In the genomic region with DNA sequence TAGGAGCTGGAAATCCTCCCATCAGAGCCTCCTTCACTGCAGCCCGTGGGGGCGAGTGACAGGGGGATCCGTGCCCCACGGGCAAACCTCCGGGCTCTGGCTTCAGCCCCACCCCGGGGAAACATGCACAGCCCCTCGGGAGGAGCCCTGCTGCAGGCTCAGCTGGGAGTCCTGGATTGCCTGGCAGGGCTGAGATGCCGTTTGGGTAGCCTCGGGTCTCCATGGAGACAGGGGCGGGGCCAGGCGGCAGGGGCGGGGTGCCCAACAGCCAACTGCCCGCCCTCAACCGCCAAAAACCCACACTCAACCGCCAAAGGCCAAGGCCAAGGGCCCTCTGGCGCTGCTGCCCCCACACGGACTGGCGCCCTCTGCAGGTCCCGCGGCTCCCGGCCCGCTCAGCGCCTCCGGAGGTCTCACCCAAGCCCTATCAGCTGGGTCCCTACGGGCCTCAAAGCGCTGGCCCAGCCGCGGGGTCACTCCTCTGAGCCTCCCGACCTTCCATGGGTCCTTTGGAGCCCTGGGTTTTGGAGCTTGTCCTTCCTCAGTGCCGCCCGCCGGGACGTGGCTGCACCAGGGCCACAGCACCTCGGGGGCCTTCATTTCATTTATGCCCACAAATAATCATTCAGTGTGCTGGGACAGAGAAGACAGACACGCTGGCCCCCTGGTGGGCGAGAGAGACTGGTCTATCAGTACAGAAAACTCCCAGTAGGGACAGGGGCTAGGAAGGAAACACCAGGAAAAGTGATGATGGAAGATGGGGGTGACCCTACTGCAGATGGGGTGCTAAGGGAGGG, we compare ENCODE assay signal across 9 cellular contexts. TPM values are rescaled to one million over a fixed set of nuclear protein-coding genes. Genes with fewer than 3 reads are reported as not detected.
A peak's percentile ranks its signal among the peaks of the same experiment; 100 is the strongest.
DNase-seq lines count a peak whose midpoint lies in the region; ATAC-seq and TF ChIP-seq lines count a peak whose summit lies in the region.
"Had no signal": no experiment of that assay in that cellular context is flagged by ENCODE, and none has a peak within 500 bp of the region (broad histone marks: within the 10 kb centered on the region; RNA-seq: fewer than 3 reads in every experiment).

No MANE protein-coding gene starts in this region.

- H3K4me3 ChIP-seq in endodermal cell (ENCODE audit: low read length) = no peak overlapping the region

- peaks cover 12% of the 10 kb centered on the region for H3K9me3 ChIP-seq in endodermal cell (ENCODE audit: control insufficient read depth, low read length)
- H3K9me3 ChIP-seq: Caco-2 had no signal

- H3K4me1 Mint-ChIP-seq in endodermal cell = peaks cover 21% of the 10 kb centered on the region

- no peak overlapping the region for H3K27ac ChIP-seq in endodermal cell (ENCODE audit: low read depth, low read length)

- H3K9ac ChIP-seq in endodermal cell (ENCODE audit: extremely low read depth, low read length, poor library complexity, severe bottlenecking) = no peak overlapping the region

- DNase-seq in NCI-H2227 (lab: John Stamatoyannopoulos, UW; ENCODE audit: unreplicated experiment) = peak; percentile 49
- DNase-seq in NCI-H2227 treated with DMSO at 0.1 percent for 48 hours (lab: John Stamatoyannopoulos, UW) = no peak
- DNase-seq in NOMO-1 (lab: John Stamatoyannopoulos, UW; ENCODE audit: unreplicated experiment in 2 of 2) = peak; percentile 97 to 100
- peak; percentile 29 for DNase-seq in activated CD8-positive, alpha-beta memory T cell treated with anti-CD3 and anti-CD28 coated beads, Interleukin-2, amount 50 U/mL, for 1 hour (ENCODE audit: extremely low read depth)
- peak; percentile 98 for DNase-seq in endodermal cell
- DNase-seq in mesenteric fat pad (ENCODE audit: low spot score) = peak; percentile 93
- peak; percentile 60 for DNase-seq in stimulated activated CD8-positive, alpha-beta memory T cell treated with anti-CD3 and anti-CD28 coated beads, Interleukin-15, amount 100 ng/mL, for 1 hour (ENCODE audit: low read depth)

- peaks cover 2% of the 10 kb centered on the region for H3K27me3 Mint-ChIP-seq in endodermal cell (ENCODE audit: insufficient read depth)

- H3K27me3 ChIP-seq in endodermal cell (ENCODE audit: control insufficient read depth, insufficient read depth, low read length, poor library complexity, severe bottlenecking) = no peaks in the 10 kb centered on the region

- peak; percentile 66 for ATAC-seq in HG03378 (IDR thresholded peaks at IDR 0.05; ENCODE audit: unreplicated experiment)

- peaks cover 6% of the 10 kb centered on the region for H3K36me3 Mint-ChIP-seq in endodermal cell (ENCODE audit: low read depth)

- peak overlapping the region; percentile 15 for H3K4me3 Mint-ChIP-seq in endodermal cell

- H3K36me3 ChIP-seq in endodermal cell (ENCODE audit: control insufficient read depth, insufficient read depth, low read length) = peaks cover 10% of the 10 kb centered on the region

- peak overlapping the region; percentile 62 for H3K27ac Mint-ChIP-seq in endodermal cell

- H3K4me1 ChIP-seq in endodermal cell (ENCODE audit: control insufficient read depth, insufficient read depth, low read length) = peaks cover 8% of the 10 kb centered on the region
- H3K4me1 ChIP-seq: Caco-2 had no signal

- peak; percentile 88 for TF ChIP-seq CTCF in endodermal cell (conservative IDR thresholded peaks at IDR 0.05)

- WGBS in endodermal cell (ENCODE audit: insufficient coverage in 1 of 2, insufficient read length in 1 of 2), 2 experiments = 23 to 36% methylated on average over 21 to 36 of the region's 36 CpGs

- H3K9me3 Mint-ChIP-seq in endodermal cell = peaks cover 11% of the 10 kb centered on the region

RNA-seq across cellular contexts. Expression of a gene that starts 33.5 kb away (rescaled TPM):
- total RNA-seq in endodermal cell (10 to 100 TPM; 48.0 to 52.1 TPM), mesenteric fat pad (46.3 TPM)
- 32.3 TPM for polyA plus RNA-seq in endodermal cell (2013, experiment 1 of 2)
- polyA plus RNA-seq in endodermal cell (2013, experiment 2 of 2) = 30.3 TPM
